Comparison of ENCODE assay signal across 15 cellular contexts in genomic region chr14:75044322-75044721, GRCh38. TPM values are rescaled to one million over a fixed set of nuclear protein-coding genes. Genes with fewer than 3 reads are reported as not detected.
A peak's percentile ranks its signal among the peaks of the same experiment; 100 is the strongest.
DNase-seq lines count a peak whose midpoint lies in the region; ATAC-seq, FAIRE-seq and TF ChIP-seq lines count a peak whose summit lies in the region.
"Had no signal": no experiment of that assay in that cellular context is flagged by ENCODE, and none has a peak within 500 bp of the region (broad histone marks: within the 10 kb centered on the region; RNA-seq: fewer than 3 reads in every experiment).

No MANE protein-coding gene starts in this region.

- H3K4me2 ChIP-seq in keratinocyte (ENCODE audit: control insufficient read depth, extremely low read depth, insufficient read depth, low read depth, low read length) = peak overlapping the region; percentile 45

- H3K9ac ChIP-seq in keratinocyte (ENCODE audit: control insufficient read depth, extremely low read depth, insufficient read depth, low read length) = no peak overlapping the region

- dilution Hi-C loops in keratinocyte (cut with MboI; ENCODE audit: extremely low pct_ligation_motif_present, low sequenced_read_pairs) = no loop called here

- peak; percentile 31 for DNase-seq in AG20443 (ENCODE audit: low spot score)
- DNase-seq in LoVo (ENCODE audit: low spot score) = peak; percentile 16
- peak; percentile 68 for DNase-seq in astrocyte of the hippocampus (ENCODE audit: low read depth, low spot score)
- no peak for DNase-seq in keratinocyte (ENCODE audit: low read depth, low spot score)
- DNase-seq in activated T-cell treated with anti-CD3 and anti-CD28 coated beads, Interleukin-2, amount 50 U/mL, for 24 hours = no peak
- DNase-seq in inferior parietal cortex (ENCODE audit: extremely low spot score) = no peak
- DNase-seq in T-helper 2 cell treated with Interferon-gamma antibody and Interleukin-4, amounts not matched to agents 5 μg/mL and 100 μg/mL, for 36 hours (ENCODE audit: low spot score) = no peak
- DNase-seq: CD8-positive, alpha-beta T cell; H7; left cardiac atrium; NCI-H1930; nephron progenitor cell had no signal

- no peaks in the 10 kb centered on the region for H3K9me3 Mint-ChIP-seq in activated T-cell treated with anti-CD3 and anti-CD28 coated beads, Interleukin-2, amount 50 U/mL, for 24 hours
- no peaks in the 10 kb centered on the region for H3K9me3 Mint-ChIP-seq in T-helper 2 cell treated with Interferon-gamma antibody and Interleukin-4, amounts not matched to agents 5 μg/mL and 100 μg/mL, for 36 hours
- H3K9me3 Mint-ChIP-seq: CD8-positive, alpha-beta T cell had no signal

- peak overlapping the region; percentile 34 for H3K27ac ChIP-seq in keratinocyte (ENCODE audit: control insufficient read depth, insufficient read depth, low read length)
- H3K27ac ChIP-seq: epithelial cell of prostate had no signal

- H2AFZ ChIP-seq in keratinocyte (ENCODE audit: control insufficient read depth, low read length) = no peak overlapping the region

- peaks cover 84% of the 10 kb centered on the region for H3K36me3 Mint-ChIP-seq in activated T-cell treated with anti-CD3 and anti-CD28 coated beads, Interleukin-2, amount 50 U/mL, for 24 hours (ENCODE audit: low read depth)
- H3K36me3 Mint-ChIP-seq in T-helper 2 cell treated with Interferon-gamma antibody and Interleukin-4, amounts not matched to agents 5 μg/mL and 100 μg/mL, for 36 hours (ENCODE audit: low read depth) = peaks cover 23% of the 10 kb centered on the region

- H4K20me1 ChIP-seq in keratinocyte (ENCODE audit: control insufficient read depth, extremely low read depth, insufficient read depth, low read length) = no peaks in the 10 kb centered on the region

- FAIRE-seq in keratinocyte (lab: Jason Lieb, UNC) = peak; percentile 23
- FAIRE-seq: GM19239 had no signal

- H3K27ac Mint-ChIP-seq in activated T-cell treated with anti-CD3 and anti-CD28 coated beads, Interleukin-2, amount 50 U/mL, for 24 hours = no peak overlapping the region
- H3K27ac Mint-ChIP-seq in T-helper 2 cell treated with Interferon-gamma antibody and Interleukin-4, amounts not matched to agents 5 μg/mL and 100 μg/mL, for 36 hours = no peak overlapping the region
- H3K27ac Mint-ChIP-seq: CD8-positive, alpha-beta T cell; nephron progenitor cell had no signal

- H3K9me3 ChIP-seq in keratinocyte (ENCODE audit: control insufficient read depth, low read depth, low read length) = no peaks in the 10 kb centered on the region

- no peak overlapping the region for H3K4me3 Mint-ChIP-seq in activated T-cell treated with anti-CD3 and anti-CD28 coated beads, Interleukin-2, amount 50 U/mL, for 24 hours
- H3K4me3 Mint-ChIP-seq in T-helper 2 cell treated with Interferon-gamma antibody and Interleukin-4, amounts not matched to agents 5 μg/mL and 100 μg/mL, for 36 hours = no peak overlapping the region
- H3K4me3 Mint-ChIP-seq: CD8-positive, alpha-beta T cell; nephron progenitor cell had no signal

- no peaks in the 10 kb centered on the region for H3K27me3 ChIP-seq in keratinocyte (ENCODE audit: control insufficient read depth, extremely low read depth, insufficient read depth, low read length)

- H3K4me1 ChIP-seq in keratinocyte (ENCODE audit: control insufficient read depth, extremely low read depth, insufficient read depth, low read length) = peaks cover 22% of the 10 kb centered on the region

- no peaks in the 10 kb centered on the region for H3K27me3 Mint-ChIP-seq in activated T-cell treated with anti-CD3 and anti-CD28 coated beads, Interleukin-2, amount 50 U/mL, for 24 hours
- H3K27me3 Mint-ChIP-seq in T-helper 2 cell treated with Interferon-gamma antibody and Interleukin-4, amounts not matched to agents 5 μg/mL and 100 μg/mL, for 36 hours (ENCODE audit: low read depth) = no peaks in the 10 kb centered on the region

- no peak for ATAC-seq in GM21526 (IDR thresholded peaks at IDR 0.05; ENCODE audit: low FRiP score, unreplicated experiment)
- ATAC-seq: CD8-positive, alpha-beta T cell had no signal

- no peak overlapping the region for H3K4me3 ChIP-seq in keratinocyte (ENCODE audit: control insufficient read depth in 2 of 3, extremely low read depth in 1 of 3, insufficient read depth in 2 of 3, low read depth in 1 of 3, low read length in 3 of 3)

- no peak for TF ChIP-seq CTCF in keratinocyte (optimal IDR thresholded peaks at IDR 0.05 in 1 of 3, IDR thresholded peaks at IDR 0.05 in 1 of 3, conservative IDR thresholded peaks at IDR 0.05 in 1 of 3; ENCODE audit: extremely low read depth in 1 of 3, insufficient read depth in 2 of 3, low read length in 3 of 3)

- no peaks in the 10 kb centered on the region for H3K9me1 ChIP-seq in keratinocyte (ENCODE audit: control insufficient read depth, extremely low read depth, insufficient read depth, low read length)

- H3K4me1 Mint-ChIP-seq in activated T-cell treated with anti-CD3 and anti-CD28 coated beads, Interleukin-2, amount 50 U/mL, for 24 hours (ENCODE audit: low read depth) = peaks cover 51% of the 10 kb centered on the region
- H3K4me1 Mint-ChIP-seq in T-helper 2 cell treated with Interferon-gamma antibody and Interleukin-4, amounts not matched to agents 5 μg/mL and 100 μg/mL, for 36 hours (ENCODE audit: low read depth) = peaks cover 32% of the 10 kb centered on the region

- no peaks in the 10 kb centered on the region for H3K79me2 ChIP-seq in keratinocyte (ENCODE audit: control insufficient read depth, insufficient read depth, low read length)

- peaks cover 1 to 8% of the 10 kb centered on the region in 2 experiments for H3K36me3 ChIP-seq in keratinocyte (ENCODE audit: control insufficient read depth in 2 of 2, extremely low read depth in 1 of 2, insufficient read depth in 2 of 2, low read length in 2 of 2)

RNA-seq across cellular contexts. Expression of gene MLH3, which starts 6.9 kb away (rescaled TPM):
- polyA plus RNA-seq in keratinocyte = 8.8 to 13.8 TPM (median 13.0 TPM) in 3 replicates
- polyA plus RNA-seq in keratinocyte (2011; ENCODE audit: low read depth) = 6.0 TPM
- polyA plus RNA-seq in keratinocyte (2011; cell fraction: cytosol; rRNA removed) = 4.3 and 10.2 TPM in 2 replicates
- polyA plus RNA-seq in keratinocyte (2011; cell fraction: nucleus; rRNA removed) = 24.2 and 25.3 TPM in 2 replicates
- polyA plus RNA-seq in keratinocyte (2012; ENCODE audit: low replicate concordance) = 6.8 and 9.0 TPM in 2 replicates
- polyA minus RNA-seq in keratinocyte = 11.0 to 25.6 TPM (median 12.0 TPM) in 3 replicates
- 3.3 TPM for polyA minus RNA-seq in keratinocyte (2011; cell fraction: cytosol; rRNA and poly(A)+ RNA removed)
- 12.9 and 23.2 TPM in 2 replicates for polyA minus RNA-seq in keratinocyte (2011; cell fraction: nucleus; rRNA and poly(A)+ RNA removed)

RNA-seq across cellular contexts. Expression of gene ACYP1, which starts 19.5 kb away (rescaled TPM):
- polyA plus RNA-seq in keratinocyte = 16.7 to 32.9 TPM (median 19.8 TPM) in 3 replicates
- 7.5 TPM for polyA plus RNA-seq in keratinocyte (2011; ENCODE audit: low read depth)
- 20.2 and 21.7 TPM in 2 replicates for polyA plus RNA-seq in keratinocyte (2011; cell fraction: cytosol; rRNA removed)
- 21.1 and 32.7 TPM in 2 replicates for polyA plus RNA-seq in keratinocyte (2011; cell fraction: nucleus; rRNA removed)
- polyA plus RNA-seq in keratinocyte (2012; ENCODE audit: low replicate concordance) = 16.4 and 18.7 TPM in 2 replicates
- polyA minus RNA-seq in keratinocyte = 1.2 to 7.2 TPM in 2 of 3 replicates, not detected in the other
- polyA minus RNA-seq in keratinocyte (2011; cell fraction: cytosol; rRNA and poly(A)+ RNA removed) = not detected
- polyA minus RNA-seq in keratinocyte (2011; cell fraction: nucleus; rRNA and poly(A)+ RNA removed) = 2.3 and 6.7 TPM in 2 replicates

RNA-seq across cellular contexts. Expression of gene ZC2HC1C, which starts 25.1 kb away (rescaled TPM):
- 0.23 to 0.68 TPM (median 0.32 TPM) in 3 replicates for polyA plus RNA-seq in keratinocyte
- polyA plus RNA-seq in keratinocyte (2011; ENCODE audit: low read depth) = 0.24 TPM
- polyA plus RNA-seq in keratinocyte (2011; cell fraction: cytosol; rRNA removed) = 0.38 and 0.47 TPM in 2 replicates
- 0.56 and 0.96 TPM in 2 replicates for polyA plus RNA-seq in keratinocyte (2011; cell fraction: nucleus; rRNA removed)
- polyA plus RNA-seq in keratinocyte (2012; ENCODE audit: low replicate concordance) = 0.32 and 0.57 TPM in 2 replicates
- 1.0 to 1.1 TPM in 2 of 3 replicates, not detected in the other for polyA minus RNA-seq in keratinocyte
- not detected for polyA minus RNA-seq in keratinocyte (2011; cell fraction: cytosol; rRNA and poly(A)+ RNA removed)
- polyA minus RNA-seq in keratinocyte (2011; cell fraction: nucleus; rRNA and poly(A)+ RNA removed) = 0.32 TPM in 1 of 2 replicates, not detected in the other

RNA-seq across cellular contexts. Expression of gene EIF2B2, which starts 41.6 kb away (rescaled TPM):
- polyA plus RNA-seq in keratinocyte = 112 to 114 TPM (median 113 TPM) in 3 replicates
- 21.6 TPM for polyA plus RNA-seq in keratinocyte (2011; ENCODE audit: low read depth)
- 98.8 and 122 TPM in 2 replicates for polyA plus RNA-seq in keratinocyte (2011; cell fraction: cytosol; rRNA removed)
- polyA plus RNA-seq in keratinocyte (2011; cell fraction: nucleus; rRNA removed) = 81.7 and 85.0 TPM in 2 replicates
- 68.5 and 72.2 TPM in 2 replicates for polyA plus RNA-seq in keratinocyte (2012; ENCODE audit: low replicate concordance)
- polyA minus RNA-seq in keratinocyte = 51.9 to 58.9 TPM (median 54.6 TPM) in 3 replicates
- 40.7 TPM for polyA minus RNA-seq in keratinocyte (2011; cell fraction: cytosol; rRNA and poly(A)+ RNA removed)
- 13.5 and 29.6 TPM in 2 replicates for polyA minus RNA-seq in keratinocyte (2011; cell fraction: nucleus; rRNA and poly(A)+ RNA removed)

Comparison
In these comparisons a context has a peak if more than half of its experiments do, and no peak if none do; other contexts are left out.
1. DNase-seq: peak in AG20443 (single experiment), LoVo (single experiment) and astrocyte of the hippocampus (single experiment); none in keratinocyte (single experiment), activated T-cell treated with anti-CD3 and anti-CD28 coated beads, Interleukin-2, amount 50 U/mL, for 24 hours (single experiment), inferior parietal cortex (single experiment) and T-helper 2 cell treated with Interferon-gamma antibody and Interleukin-4, amounts not matched to agents 5 μg/mL and 100 μg/mL, for 36 hours (single experiment).